Comparison of ENCODE assay signal across 1 cellular context in the genomic region with DNA sequence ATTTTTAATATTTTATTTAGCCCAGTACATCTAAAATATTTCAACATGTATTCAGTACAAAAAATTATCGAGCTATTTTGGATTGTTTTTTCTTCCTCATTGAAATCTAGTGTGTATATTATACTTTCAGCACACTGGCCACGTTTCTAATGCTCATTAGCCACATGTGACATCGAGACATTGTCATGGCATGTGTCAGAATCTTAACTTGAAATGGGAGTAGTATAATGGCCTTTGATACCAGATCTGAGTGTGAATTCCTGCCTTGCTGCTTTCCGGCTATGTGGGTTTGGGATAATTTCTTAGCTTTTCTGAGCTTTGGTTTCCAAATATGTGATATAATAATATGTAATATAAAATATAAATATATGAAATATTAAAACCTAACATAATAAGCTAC.
TF ChIP-seq lines count a peak whose summit lies in the region.

No MANE protein-coding gene starts in this region.

TF ChIP-seq in GM12878, 131 proteins besides CTCF, POLR2A, EP300 and RAD21:
- no peak for TF ChIP-seq HCFC1 (IDR thresholded peaks at IDR 0.05; ENCODE audit: low read length)
- TF ChIP-seq MTA3 (IDR thresholded peaks at IDR 0.05; ENCODE audit: borderline replicate concordance, low read length): no peak
- no peak for TF ChIP-seq EGR1 (IDR thresholded peaks at IDR 0.05; ENCODE audit: borderline replicate concordance in 1 of 2, low read depth in 2 of 2, low read length in 2 of 2)
- no peak for TF ChIP-seq KDM1A (IDR thresholded peaks at IDR 0.05; ENCODE audit: borderline replicate concordance)
- TF ChIP-seq NR2C1 (IDR thresholded peaks at IDR 0.05): no peak
- no peak for TF ChIP-seq PAX8 (IDR thresholded peaks at IDR 0.05)
- no peak for TF ChIP-seq FOS (IDR thresholded peaks at IDR 0.05; ENCODE audit: borderline replicate concordance, extremely low read depth, insufficient read length)
- TF ChIP-seq, protein P1, sequence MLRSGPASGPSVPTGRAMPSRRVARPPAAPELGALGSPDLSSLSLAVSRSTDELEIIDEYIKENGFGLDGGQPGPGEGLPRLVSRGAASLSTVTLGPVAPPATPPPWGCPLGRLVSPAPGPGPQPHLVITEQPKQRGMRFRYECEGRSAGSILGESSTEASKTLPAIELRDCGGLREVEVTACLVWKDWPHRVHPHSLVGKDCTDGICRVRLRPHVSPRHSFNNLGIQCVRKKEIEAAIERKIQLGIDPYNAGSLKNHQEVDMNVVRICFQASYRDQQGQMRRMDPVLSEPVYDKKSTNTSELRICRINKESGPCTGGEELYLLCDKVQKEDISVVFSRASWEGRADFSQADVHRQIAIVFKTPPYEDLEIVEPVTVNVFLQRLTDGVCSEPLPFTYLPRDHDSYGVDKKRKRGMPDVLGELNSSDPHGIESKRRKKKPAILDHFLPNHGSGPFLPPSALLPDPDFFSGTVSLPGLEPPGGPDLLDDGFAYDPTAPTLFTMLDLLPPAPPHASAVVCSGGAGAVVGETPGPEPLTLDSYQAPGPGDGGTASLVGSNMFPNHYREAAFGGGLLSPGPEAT (IDR thresholded peaks at IDR 0.05; ENCODE audit: low read depth): no peak
- TF ChIP-seq POLR2AphosphoS2 (IDR thresholded peaks at IDR 0.05; ENCODE audit: low read depth, low read length): no peak
- TF ChIP-seq, protein P2, sequence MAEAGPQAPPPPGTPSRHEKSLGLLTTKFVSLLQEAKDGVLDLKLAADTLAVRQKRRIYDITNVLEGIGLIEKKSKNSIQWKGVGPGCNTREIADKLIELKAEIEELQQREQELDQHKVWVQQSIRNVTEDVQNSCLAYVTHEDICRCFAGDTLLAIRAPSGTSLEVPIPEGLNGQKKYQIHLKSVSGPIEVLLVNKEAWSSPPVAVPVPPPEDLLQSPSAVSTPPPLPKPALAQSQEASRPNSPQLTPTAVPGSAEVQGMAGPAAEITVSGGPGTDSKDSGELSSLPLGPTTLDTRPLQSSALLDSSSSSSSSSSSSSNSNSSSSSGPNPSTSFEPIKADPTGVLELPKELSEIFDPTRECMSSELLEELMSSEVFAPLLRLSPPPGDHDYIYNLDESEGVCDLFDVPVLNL (IDR thresholded peaks at IDR 0.05; ENCODE audit: low read depth, low read length): no peak
TF ChIP-seq in GM12878: peak in this region for 0.
